Comparison of ENCODE assay signal across 8 cellular contexts in genomic region chr2:103338819-103339218, GRCh38.
"Had no signal": no experiment of that assay in that cellular context is flagged by ENCODE, and none has a peak within 500 bp of the region (broad histone marks: within the 10 kb centered on the region; RNA-seq: fewer than 3 reads in every experiment).

No MANE protein-coding gene starts in this region.

- FAIRE-seq: G401.6, GM12878, GM12891, GM12892, GM18507, GM19239 had no signal

- H3K4me3 ChIP-seq: GM12878 had no signal

- ATAC-seq: GM12878 had no signal

- DNase-seq: GDM1, GF-D8 had no signal
